In the genomic region with DNA sequence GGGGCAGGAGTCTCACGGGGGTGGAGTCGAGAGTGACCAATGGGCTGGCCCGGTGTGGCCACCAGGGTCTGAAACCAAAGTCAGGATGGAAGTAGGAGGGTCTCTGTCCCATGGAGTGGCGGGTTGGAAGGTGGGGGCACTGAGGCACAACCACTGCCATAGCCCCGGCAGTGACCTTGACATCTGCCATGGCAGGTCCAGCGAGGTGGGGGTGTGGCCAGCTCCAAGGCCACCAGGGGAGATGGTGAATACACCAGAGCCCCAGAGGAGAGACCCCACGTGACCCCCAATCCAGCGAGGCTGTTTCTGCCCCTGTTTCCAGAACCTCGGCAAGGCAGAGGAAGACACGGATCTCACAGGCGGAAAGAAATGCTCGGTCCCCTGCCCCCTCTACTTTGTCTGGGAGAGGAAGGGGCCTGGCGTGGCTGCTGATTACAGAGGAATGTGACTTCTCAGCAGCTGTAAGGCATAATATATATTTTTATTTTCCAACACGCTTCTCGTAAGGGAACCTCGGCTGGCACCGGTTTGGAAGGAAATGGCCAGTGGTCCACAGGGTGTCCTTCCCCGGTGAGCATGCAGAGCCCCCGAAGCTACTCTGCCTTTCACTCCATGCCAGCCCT, we compare ENCODE assay signal across 1 cellular context.
TF ChIP-seq lines count a peak whose summit lies in the region.

No MANE protein-coding gene starts in this region.

TF ChIP-seq in liver, 16 proteins besides CTCF, POLR2A, EP300 and RAD21:
- TF ChIP-seq HNF4A (conservative IDR thresholded peaks at IDR 0.05) (no peak), FOXA1 (IDR thresholded peaks at IDR 0.05) (no peak), RXRA (IDR thresholded peaks at IDR 0.05) (no peak), YY1 (IDR thresholded peaks at IDR 0.05) (no peak), GABPA (IDR thresholded peaks at IDR 0.05 in 1 of 2, conservative IDR thresholded peaks at IDR 0.05 in 1 of 2) (no peak), NR2F2 (IDR thresholded peaks at IDR 0.05) (no peak), FOXA2 (IDR thresholded peaks at IDR 0.05) (no peak), JUND (IDR thresholded peaks at IDR 0.05) (no peak), EGR1 (IDR thresholded peaks at IDR 0.05; ENCODE audit: low read depth in 2 of 2) (no peak), HNF4G (IDR thresholded peaks at IDR 0.05) (no peak), TAF1 (conservative IDR thresholded peaks at IDR 0.05) (no peak), SP1 (IDR thresholded peaks at IDR 0.05) (no peak)
- TF ChIP-seq, protein P1, sequence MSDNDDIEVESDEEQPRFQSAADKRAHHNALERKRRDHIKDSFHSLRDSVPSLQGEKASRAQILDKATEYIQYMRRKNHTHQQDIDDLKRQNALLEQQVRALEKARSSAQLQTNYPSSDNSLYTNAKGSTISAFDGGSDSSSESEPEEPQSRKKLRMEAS (IDR thresholded peaks at IDR 0.05): no peak
- TF ChIP-seq, protein P2, sequence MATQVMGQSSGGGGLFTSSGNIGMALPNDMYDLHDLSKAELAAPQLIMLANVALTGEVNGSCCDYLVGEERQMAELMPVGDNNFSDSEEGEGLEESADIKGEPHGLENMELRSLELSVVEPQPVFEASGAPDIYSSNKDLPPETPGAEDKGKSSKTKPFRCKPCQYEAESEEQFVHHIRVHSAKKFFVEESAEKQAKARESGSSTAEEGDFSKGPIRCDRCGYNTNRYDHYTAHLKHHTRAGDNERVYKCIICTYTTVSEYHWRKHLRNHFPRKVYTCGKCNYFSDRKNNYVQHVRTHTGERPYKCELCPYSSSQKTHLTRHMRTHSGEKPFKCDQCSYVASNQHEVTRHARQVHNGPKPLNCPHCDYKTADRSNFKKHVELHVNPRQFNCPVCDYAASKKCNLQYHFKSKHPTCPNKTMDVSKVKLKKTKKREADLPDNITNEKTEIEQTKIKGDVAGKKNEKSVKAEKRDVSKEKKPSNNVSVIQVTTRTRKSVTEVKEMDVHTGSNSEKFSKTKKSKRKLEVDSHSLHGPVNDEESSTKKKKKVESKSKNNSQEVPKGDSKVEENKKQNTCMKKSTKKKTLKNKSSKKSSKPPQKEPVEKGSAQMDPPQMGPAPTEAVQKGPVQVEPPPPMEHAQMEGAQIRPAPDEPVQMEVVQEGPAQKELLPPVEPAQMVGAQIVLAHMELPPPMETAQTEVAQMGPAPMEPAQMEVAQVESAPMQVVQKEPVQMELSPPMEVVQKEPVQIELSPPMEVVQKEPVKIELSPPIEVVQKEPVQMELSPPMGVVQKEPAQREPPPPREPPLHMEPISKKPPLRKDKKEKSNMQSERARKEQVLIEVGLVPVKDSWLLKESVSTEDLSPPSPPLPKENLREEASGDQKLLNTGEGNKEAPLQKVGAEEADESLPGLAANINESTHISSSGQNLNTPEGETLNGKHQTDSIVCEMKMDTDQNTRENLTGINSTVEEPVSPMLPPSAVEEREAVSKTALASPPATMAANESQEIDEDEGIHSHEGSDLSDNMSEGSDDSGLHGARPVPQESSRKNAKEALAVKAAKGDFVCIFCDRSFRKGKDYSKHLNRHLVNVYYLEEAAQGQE (IDR thresholded peaks at IDR 0.05): no peak
- TF ChIP-seq, protein P3, sequence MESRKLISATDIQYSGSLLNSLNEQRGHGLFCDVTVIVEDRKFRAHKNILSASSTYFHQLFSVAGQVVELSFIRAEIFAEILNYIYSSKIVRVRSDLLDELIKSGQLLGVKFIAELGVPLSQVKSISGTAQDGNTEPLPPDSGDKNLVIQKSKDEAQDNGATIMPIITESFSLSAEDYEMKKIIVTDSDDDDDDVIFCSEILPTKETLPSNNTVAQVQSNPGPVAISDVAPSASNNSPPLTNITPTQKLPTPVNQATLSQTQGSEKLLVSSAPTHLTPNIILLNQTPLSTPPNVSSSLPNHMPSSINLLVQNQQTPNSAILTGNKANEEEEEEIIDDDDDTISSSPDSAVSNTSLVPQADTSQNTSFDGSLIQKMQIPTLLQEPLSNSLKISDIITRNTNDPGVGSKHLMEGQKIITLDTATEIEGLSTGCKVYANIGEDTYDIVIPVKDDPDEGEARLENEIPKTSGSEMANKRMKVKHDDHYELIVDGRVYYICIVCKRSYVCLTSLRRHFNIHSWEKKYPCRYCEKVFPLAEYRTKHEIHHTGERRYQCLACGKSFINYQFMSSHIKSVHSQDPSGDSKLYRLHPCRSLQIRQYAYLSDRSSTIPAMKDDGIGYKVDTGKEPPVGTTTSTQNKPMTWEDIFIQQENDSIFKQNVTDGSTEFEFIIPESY (IDR thresholded peaks at IDR 0.05): no peak
- TF ChIP-seq, protein P4, sequence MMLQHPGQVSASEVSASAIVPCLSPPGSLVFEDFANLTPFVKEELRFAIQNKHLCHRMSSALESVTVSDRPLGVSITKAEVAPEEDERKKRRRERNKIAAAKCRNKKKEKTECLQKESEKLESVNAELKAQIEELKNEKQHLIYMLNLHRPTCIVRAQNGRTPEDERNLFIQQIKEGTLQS (IDR thresholded peaks at IDR 0.05): no peak
